Comparison of ENCODE assay signal across 10 cellular contexts in the genomic region with DNA sequence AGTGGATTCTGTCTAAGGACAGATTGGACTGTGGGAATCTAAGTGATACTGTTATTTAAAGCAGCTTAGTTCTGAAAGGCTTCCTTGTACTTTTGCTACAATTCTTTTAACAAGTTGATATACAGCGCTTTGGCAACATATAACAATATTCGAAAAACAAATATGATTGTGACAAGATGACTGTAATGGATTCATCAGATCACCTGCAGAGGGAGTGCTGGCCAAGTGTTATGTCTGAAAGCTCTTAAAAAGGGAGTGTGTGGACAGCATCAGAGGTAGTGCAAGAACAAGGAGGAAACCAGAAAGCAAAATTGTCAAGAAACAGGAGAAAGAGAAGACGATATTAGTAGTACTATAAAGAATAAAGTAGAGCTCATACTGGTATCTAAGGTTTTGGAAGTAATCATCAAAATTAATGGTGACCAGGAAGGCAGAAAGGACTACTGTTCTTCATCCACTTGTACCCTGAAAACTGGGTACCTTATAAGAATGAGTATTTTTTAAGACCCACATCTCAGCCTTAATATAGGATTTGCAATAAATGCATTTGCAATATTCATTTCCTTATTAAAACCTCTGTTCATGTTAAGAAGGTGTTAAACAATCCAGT.
A peak's percentile ranks its signal among the peaks of the same experiment; 100 is the strongest.
DNase-seq lines count a peak whose midpoint lies in the region; ATAC-seq, FAIRE-seq and TF ChIP-seq lines count a peak whose summit lies in the region.
"Had no signal": no experiment of that assay in that cellular context is flagged by ENCODE, and none has a peak within 500 bp of the region (broad histone marks: within the 10 kb centered on the region; RNA-seq: fewer than 3 reads in every experiment).

No MANE protein-coding gene starts in this region.

- no peak overlapping the region for H3K4me2 ChIP-seq in A549

- H3K27ac ChIP-seq in A549 (no peak overlapping the region), esophagus muscularis mucosa (replicated peaks in 1 of 4) (no peak overlapping the region), colonic mucosa (no peak overlapping the region)

- CTCF ChIA-PET in A549 (lab: Yijun Ruan, JAX): interaction anchor here (1.0 kb wide), 1 partner anchor 13 kb away, joined by 3 read pairs; no protein-coding TSS in a partner anchor

- no peaks in the 10 kb centered on the region for H3K9me3 ChIP-seq in A549
- no peaks in the 10 kb centered on the region for H3K9me3 ChIP-seq in esophagus muscularis mucosa
- no peaks in the 10 kb centered on the region for H3K9me3 ChIP-seq in colonic mucosa

- peak in 1 of 2 experiments; percentile 69; a peak in 3 of 6 replicates for ATAC-seq in A549

- TF ChIP-seq POLR2A in A549 (IDR thresholded peaks at IDR 0.05; ENCODE audit: low read length): no peak
- TF ChIP-seq POLR2A in esophagus muscularis mucosa (IDR thresholded peaks at IDR 0.05; ENCODE audit: low read depth): no peak

- 2% methylated on average over 3 of the region's 3 CpGs for whole genome bisulfite sequencing in A549 (ENCODE audit: missing lambda C conversion rate)
- WGBS in esophagus muscularis mucosa: 69% methylated on average over 3 of the region's 3 CpGs

- TF ChIP-seq CTCF in A549 (IDR thresholded peaks at IDR 0.05): 0 out of 3 replicates have a peak, but pooled peaks have one; percentile 17
- TF ChIP-seq CTCF in GM13977 (IDR thresholded peaks at IDR 0.05; ENCODE audit: extremely low read depth, insufficient read depth, missing control alignments): peak; percentile 26
- peak; percentile 16 to 30 (median 21) for TF ChIP-seq CTCF in esophagus muscularis mucosa (IDR thresholded peaks at IDR 0.05)
- no peak for TF ChIP-seq CTCF in colonic mucosa (IDR thresholded peaks at IDR 0.05)

- in situ Hi-C loops in GM13977 (cut with MboI; ENCODE audit: low pct_unique_long_range_greater_than_20kb, low sequenced_read_pairs, unreplicated experiment): no loop called here

- H3K9ac ChIP-seq in colonic mucosa (ENCODE audit: low read depth in 2 of 2, low read length in 2 of 2): no peak overlapping the region

- TF ChIP-seq EP300 in A549 (IDR thresholded peaks at IDR 0.05): no peak
- TF ChIP-seq EP300 in esophagus muscularis mucosa (IDR thresholded peaks at IDR 0.05): no peak

- H3K4me1 ChIP-seq in A549 (no peaks in the 10 kb centered on the region), esophagus muscularis mucosa (peaks cover 0 to 15% (median 6%) of the 10 kb centered on the region in 4 donors), colonic mucosa (no peaks in the 10 kb centered on the region)

- H3K36me3 ChIP-seq in esophagus muscularis mucosa (no peaks in the 10 kb centered on the region), colonic mucosa (no peaks in the 10 kb centered on the region)

- no peak for FAIRE-seq in A549 (lab: Jason Lieb, UNC)

- POLR2A ChIA-PET in A549 (lab: Yijun Ruan, JAX): no interaction called here

- DNase-seq in A549 (ENCODE audit: low read depth in 1 of 2, low spot score in 1 of 2): peak; percentile 4 to 50
- DNase-seq in GM13977 (ENCODE audit: low spot score): no peak
- peak; percentile 33 to 48 for DNase-seq in NOMO-1 (lab: John Stamatoyannopoulos, UW; ENCODE audit: unreplicated experiment in 2 of 2)
- DNase-seq in esophagus muscularis mucosa (ENCODE audit: extremely low spot score): no peak
- no peak for DNase-seq in colonic mucosa
- DNase-seq in DMS114 treated with DMSO at 0.1 percent for 48 hours (lab: John Stamatoyannopoulos, UW; ENCODE audit: unreplicated experiment): no peak
- no peak for DNase-seq in stimulated activated CD4-positive, alpha-beta T cell treated with anti-CD3 and anti-CD28 coated beads, Interleukin-4, amount 100 ng/mL, for 24 hours
- no peak for DNase-seq in NCI-H2196 (lab: John Stamatoyannopoulos, UW; ENCODE audit: unreplicated experiment)
- DNase-seq: activated CD4-positive, alpha-beta memory T cell treated with anti-CD3 and anti-CD28 coated beads, Interleukin-2, amount 10 ng/mL, durations not matched to agents 7 days and 5 days; GDM1 had no signal

- intact Hi-C loops in esophagus muscularis mucosa (cut with DNase I) (no loop called here), colonic mucosa (cut with DNase I) (no loop called here)

- TF ChIP-seq RAD21 in A549 (conservative IDR thresholded peaks at IDR 0.05 in 1 of 2, IDR thresholded peaks at IDR 0.05 in 1 of 2): peak in 1 of 2 experiments; percentile 34; a peak in 1 of 5 replicates

- H3K27me3 ChIP-seq in esophagus muscularis mucosa (no peaks in the 10 kb centered on the region), colonic mucosa (no peaks in the 10 kb centered on the region)

- H3K4me3 ChIP-seq in A549: no peak overlapping the region
- no peak overlapping the region for H3K4me3 ChIP-seq in esophagus muscularis mucosa
- no peak overlapping the region for H3K4me3 ChIP-seq in colonic mucosa

TF ChIP-seq in A549, 52 proteins besides CTCF, POLR2A, EP300 and RAD21:
- TF ChIP-seq GATA3 (IDR thresholded peaks at IDR 0.05; ENCODE audit: borderline replicate concordance) (no peak), EHMT2 (IDR thresholded peaks at IDR 0.05; ENCODE audit: low read depth) (no peak), FOSL2 (IDR thresholded peaks at IDR 0.05) (no peak), FOSL2 (CRISPR knock-in tag; IDR thresholded peaks at IDR 0.05) (no peak), CHD4 (IDR thresholded peaks at IDR 0.05; ENCODE audit: borderline replicate concordance) (no peak), ZFP36 (IDR thresholded peaks at IDR 0.05; ENCODE audit: borderline replicate concordance, partially characterized antibody) (no peak), RARB (CRISPR knock-in tag; IDR thresholded peaks at IDR 0.05) (no peak), JUN (IDR thresholded peaks at IDR 0.05) (no peak)
- TF ChIP-seq, protein P1, sequence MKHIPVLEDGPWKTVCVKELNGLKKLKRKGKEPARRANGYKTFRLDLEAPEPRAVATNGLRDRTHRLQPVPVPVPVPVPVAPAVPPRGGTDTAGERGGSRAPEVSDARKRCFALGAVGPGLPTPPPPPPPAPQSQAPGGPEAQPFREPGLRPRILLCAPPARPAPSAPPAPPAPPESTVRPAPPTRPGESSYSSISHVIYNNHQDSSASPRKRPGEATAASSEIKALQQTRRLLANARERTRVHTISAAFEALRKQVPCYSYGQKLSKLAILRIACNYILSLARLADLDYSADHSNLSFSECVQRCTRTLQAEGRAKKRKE (CRISPR knock-in tag; IDR thresholded peaks at IDR 0.05; ENCODE audit: low read depth): no peak
- TF ChIP-seq, protein P2, sequence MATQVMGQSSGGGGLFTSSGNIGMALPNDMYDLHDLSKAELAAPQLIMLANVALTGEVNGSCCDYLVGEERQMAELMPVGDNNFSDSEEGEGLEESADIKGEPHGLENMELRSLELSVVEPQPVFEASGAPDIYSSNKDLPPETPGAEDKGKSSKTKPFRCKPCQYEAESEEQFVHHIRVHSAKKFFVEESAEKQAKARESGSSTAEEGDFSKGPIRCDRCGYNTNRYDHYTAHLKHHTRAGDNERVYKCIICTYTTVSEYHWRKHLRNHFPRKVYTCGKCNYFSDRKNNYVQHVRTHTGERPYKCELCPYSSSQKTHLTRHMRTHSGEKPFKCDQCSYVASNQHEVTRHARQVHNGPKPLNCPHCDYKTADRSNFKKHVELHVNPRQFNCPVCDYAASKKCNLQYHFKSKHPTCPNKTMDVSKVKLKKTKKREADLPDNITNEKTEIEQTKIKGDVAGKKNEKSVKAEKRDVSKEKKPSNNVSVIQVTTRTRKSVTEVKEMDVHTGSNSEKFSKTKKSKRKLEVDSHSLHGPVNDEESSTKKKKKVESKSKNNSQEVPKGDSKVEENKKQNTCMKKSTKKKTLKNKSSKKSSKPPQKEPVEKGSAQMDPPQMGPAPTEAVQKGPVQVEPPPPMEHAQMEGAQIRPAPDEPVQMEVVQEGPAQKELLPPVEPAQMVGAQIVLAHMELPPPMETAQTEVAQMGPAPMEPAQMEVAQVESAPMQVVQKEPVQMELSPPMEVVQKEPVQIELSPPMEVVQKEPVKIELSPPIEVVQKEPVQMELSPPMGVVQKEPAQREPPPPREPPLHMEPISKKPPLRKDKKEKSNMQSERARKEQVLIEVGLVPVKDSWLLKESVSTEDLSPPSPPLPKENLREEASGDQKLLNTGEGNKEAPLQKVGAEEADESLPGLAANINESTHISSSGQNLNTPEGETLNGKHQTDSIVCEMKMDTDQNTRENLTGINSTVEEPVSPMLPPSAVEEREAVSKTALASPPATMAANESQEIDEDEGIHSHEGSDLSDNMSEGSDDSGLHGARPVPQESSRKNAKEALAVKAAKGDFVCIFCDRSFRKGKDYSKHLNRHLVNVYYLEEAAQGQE (IDR thresholded peaks at IDR 0.05): no peak

Comparison
In these comparisons a context has a peak if more than half of its experiments do, and no peak if none do; other contexts are left out.
1. DNase-seq: peak in A549 (2 of 2) and NOMO-1 (2 of 2); none in GM13977 (single experiment), esophagus muscularis mucosa (single experiment), colonic mucosa (single experiment), DMS114 treated with DMSO at 0.1 percent for 48 hours (single experiment), stimulated activated CD4-positive, alpha-beta T cell treated with anti-CD3 and anti-CD28 coated beads, Interleukin-4, amount 100 ng/mL, for 24 hours (single experiment) and NCI-H2196 (single experiment).